ENCODE assay signal across 1 cellular context in genomic region chr19:7476241-7476640, GRCh38.
TF ChIP-seq lines count a peak whose summit lies in the region.

No MANE protein-coding gene starts in this region.

TF ChIP-seq in HepG2, 621 proteins besides CTCF, POLR2A, EP300 and RAD21:
- TF ChIP-seq MEF2D (CRISPR knock-in tag; IDR thresholded peaks at IDR 0.05), result no peak
- TF ChIP-seq AGO2 (optimal IDR thresholded peaks at IDR 0.05; ENCODE audit: low read depth, low read length), result peak; percentile 44
- 0 out of 2 replicates have a peak, but pooled peaks have one; percentile 24 for TF ChIP-seq ZNF770 (CRISPR knock-in tag; IDR thresholded peaks at IDR 0.05)
TF ChIP-seq in HepG2: peak in this region for 2.
